In the genomic region with DNA sequence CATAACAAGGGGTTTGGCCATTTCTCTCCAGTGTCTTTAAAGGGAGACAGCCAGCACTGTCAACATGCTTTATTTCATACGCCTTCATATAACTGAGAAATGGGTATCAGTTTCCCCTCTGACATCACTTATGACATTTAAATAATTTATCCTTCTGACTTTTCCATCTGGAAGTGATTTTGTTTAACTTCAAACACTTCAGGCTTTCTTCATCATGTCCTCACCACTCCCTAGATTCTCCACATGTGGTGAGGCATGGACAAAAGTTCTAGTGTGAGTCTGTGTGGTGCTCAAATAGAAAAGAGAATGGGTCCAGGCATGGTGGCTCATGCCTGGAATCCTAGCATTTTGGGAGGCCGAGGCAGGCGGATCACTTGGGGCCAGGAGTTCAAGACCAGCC, we compare ENCODE assay signal across 23 cellular contexts.
"Had no signal": no experiment of that assay in that cellular context is flagged by ENCODE, and none has a peak within 500 bp of the region (broad histone marks: within the 10 kb centered on the region; RNA-seq: fewer than 3 reads in every experiment).

No MANE protein-coding gene starts in this region.

- H3K4me3 Mint-ChIP-seq: mesothelial cell of epicardium, naive B cell had no signal

- H3K27me3 ChIP-seq: dorsolateral prefrontal cortex, esophagus squamous epithelium, gastrocnemius medialis, heart right ventricle, left lung had no signal

- DNase-seq: dermis blood vessel endothelial cell; dorsolateral prefrontal cortex; effector CD4-positive, alpha-beta T cell; effector memory CD4-positive, alpha-beta T cell; erythroblast; esophagus squamous epithelium; foreskin fibroblast; foreskin melanocyte; gastrocnemius medialis; glutamatergic neuron; head of caudate nucleus; heart right ventricle; hippocampal formation; left cardiac atrium; left lung; left ventricle myocardium superior; lower lobe of right lung; mesenchymal stem cell; mucosa of descending colon; naive B cell had no signal

- H3K36me3 ChIP-seq: esophagus squamous epithelium, gastrocnemius medialis, heart right ventricle, left lung, lower lobe of right lung had no signal

- H3K36me3 Mint-ChIP-seq: mesothelial cell of epicardium had no signal

- H3K4me1 Mint-ChIP-seq: mesothelial cell of epicardium, naive B cell had no signal

- ATAC-seq: esophagus mucosa, gastrocnemius medialis, heart right ventricle, left cardiac atrium, left lung, left ventricle myocardium superior, lower lobe of right lung, mucosa of descending colon had no signal

- H3K9me3 ChIP-seq: esophagus squamous epithelium, gastrocnemius medialis, lower lobe of right lung, mucosa of descending colon had no signal

- H3K27ac Mint-ChIP-seq: mesothelial cell of epicardium had no signal

- H3K9me3 Mint-ChIP-seq: mesothelial cell of epicardium had no signal

- H3K4me1 ChIP-seq: esophagus squamous epithelium, gastrocnemius medialis, left lung, lower lobe of right lung had no signal

- H3K4me3 ChIP-seq: coronary artery, dorsolateral prefrontal cortex, esophagus squamous epithelium, gastrocnemius medialis, heart right ventricle, left lung, lower lobe of right lung, mucosa of descending colon had no signal
